8 cellular contexts compared by ENCODE assay signal in the genomic region with DNA sequence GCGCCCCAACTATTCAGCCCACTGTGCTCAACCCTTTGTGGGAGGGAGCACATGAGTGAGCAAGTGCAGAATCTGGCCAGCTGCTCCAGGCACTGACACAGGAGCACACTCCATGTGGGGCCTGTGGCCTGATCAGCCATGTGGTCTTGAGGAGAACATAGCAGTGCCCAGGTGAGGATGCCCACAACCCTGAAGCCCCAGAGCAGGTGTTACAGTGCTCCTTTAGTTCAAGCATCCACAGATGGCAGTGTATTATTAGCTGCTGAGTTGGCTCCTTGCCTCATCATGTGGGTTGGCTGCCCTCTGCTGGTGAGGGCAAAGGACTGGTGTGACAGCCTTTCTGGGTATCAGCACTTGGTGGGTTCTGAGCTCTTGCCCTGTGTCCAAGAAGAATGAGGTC.
A peak's percentile ranks its signal among the peaks of the same experiment; 100 is the strongest.
DNase-seq lines count a peak whose midpoint lies in the region; ATAC-seq lines count a peak whose summit lies in the region.

No MANE protein-coding gene starts in this region.

- ATAC-seq in GM19023 (IDR thresholded peaks at IDR 0.05; ENCODE audit: unreplicated experiment) (peak; percentile 72), HG03520 (IDR thresholded peaks at IDR 0.05; ENCODE audit: unreplicated experiment) (peak; percentile 65)

- in situ Hi-C loops in SK-MEL-5 (cut with HindIII; ENCODE audit: low pct_unique_long_range_greater_than_20kb, low sequenced_read_pairs): no loop called here

- DNase-seq in NCI-H146 (lab: John Stamatoyannopoulos, UW): peak; percentile 37
- DNase-seq in NCI-H146 treated with DMSO at 0.1 percent for 48 hours (lab: John Stamatoyannopoulos, UW; ENCODE audit: unreplicated experiment): no peak
- peak; percentile 87 for DNase-seq in SK-MEL-5 (ENCODE audit: low read depth, low spot score)
- peak; percentile 9 for DNase-seq in glomerular endothelial cell (ENCODE audit: extremely low read depth, low read depth, low spot score)
- DNase-seq in stromal cell of bone marrow (ENCODE audit: low read depth): peak; percentile 9
- DNase-seq in cortex of kidney (lab: John Stamatoyannopoulos, UW): no peak

Comparison
In these comparisons a context has a peak if more than half of its experiments do, and no peak if none do; other contexts are left out.
1. DNase-seq: peak in NCI-H146 (single experiment), SK-MEL-5 (single experiment), glomerular endothelial cell (single experiment) and stromal cell of bone marrow (single experiment); none in NCI-H146 treated with DMSO at 0.1 percent for 48 hours (single experiment) and cortex of kidney (single experiment).